In genomic region chr6:21230536-21230935, GRCh38 we compare ENCODE assay signal across 1 cellular context.
TF ChIP-seq lines count a peak whose summit lies in the region.

No MANE protein-coding gene starts in this region.

TF ChIP-seq in GM23338, 12 proteins besides CTCF, POLR2A, EP300 and RAD21:
- no peak for TF ChIP-seq ZNF462 (CRISPR knock-in tag; IDR thresholded peaks at IDR 0.05)
- TF ChIP-seq EZH2phosphoT487 (IDR thresholded peaks at IDR 0.05; ENCODE audit: unreplicated experiment) = no peak
- TF ChIP-seq EZH2 (IDR thresholded peaks at IDR 0.05; ENCODE audit: low read depth, unreplicated experiment) = no peak
- no peak for TF ChIP-seq JUNB (IDR thresholded peaks at IDR 0.05; ENCODE audit: unreplicated experiment)
- TF ChIP-seq ETS1 (IDR thresholded peaks at IDR 0.05) = no peak
- TF ChIP-seq ZNF331 (CRISPR knock-in tag; IDR thresholded peaks at IDR 0.05; ENCODE audit: low read depth) = no peak
